Comparison of ENCODE assay signal across 2 cellular contexts in the genomic region with DNA sequence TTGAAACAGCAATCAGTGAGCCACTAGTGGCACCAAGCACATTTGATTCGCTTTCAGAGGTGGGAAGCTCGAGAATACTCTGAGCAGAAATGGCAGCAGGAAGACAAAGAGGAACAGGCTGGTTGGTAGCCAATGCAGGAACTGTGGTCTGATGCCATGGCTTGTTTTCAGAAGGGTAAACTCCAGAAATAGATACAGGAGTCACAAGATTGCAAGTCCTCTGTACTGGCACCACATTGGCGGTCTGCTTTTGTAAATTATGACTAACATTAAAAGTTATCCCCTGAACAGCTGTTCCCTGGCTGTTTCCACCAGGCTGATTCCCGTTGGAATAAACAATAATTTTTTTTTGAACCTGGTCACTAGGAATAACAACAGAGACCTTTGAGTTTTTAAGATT.
A peak's percentile ranks its signal among the peaks of the same experiment; 100 is the strongest.
TF ChIP-seq lines count a peak whose summit lies in the region.

No MANE protein-coding gene starts in this region.

TF ChIP-seq in liver, 16 proteins besides CTCF, POLR2A, EP300 and RAD21 (continued from another document):
- TF ChIP-seq, protein P1, sequence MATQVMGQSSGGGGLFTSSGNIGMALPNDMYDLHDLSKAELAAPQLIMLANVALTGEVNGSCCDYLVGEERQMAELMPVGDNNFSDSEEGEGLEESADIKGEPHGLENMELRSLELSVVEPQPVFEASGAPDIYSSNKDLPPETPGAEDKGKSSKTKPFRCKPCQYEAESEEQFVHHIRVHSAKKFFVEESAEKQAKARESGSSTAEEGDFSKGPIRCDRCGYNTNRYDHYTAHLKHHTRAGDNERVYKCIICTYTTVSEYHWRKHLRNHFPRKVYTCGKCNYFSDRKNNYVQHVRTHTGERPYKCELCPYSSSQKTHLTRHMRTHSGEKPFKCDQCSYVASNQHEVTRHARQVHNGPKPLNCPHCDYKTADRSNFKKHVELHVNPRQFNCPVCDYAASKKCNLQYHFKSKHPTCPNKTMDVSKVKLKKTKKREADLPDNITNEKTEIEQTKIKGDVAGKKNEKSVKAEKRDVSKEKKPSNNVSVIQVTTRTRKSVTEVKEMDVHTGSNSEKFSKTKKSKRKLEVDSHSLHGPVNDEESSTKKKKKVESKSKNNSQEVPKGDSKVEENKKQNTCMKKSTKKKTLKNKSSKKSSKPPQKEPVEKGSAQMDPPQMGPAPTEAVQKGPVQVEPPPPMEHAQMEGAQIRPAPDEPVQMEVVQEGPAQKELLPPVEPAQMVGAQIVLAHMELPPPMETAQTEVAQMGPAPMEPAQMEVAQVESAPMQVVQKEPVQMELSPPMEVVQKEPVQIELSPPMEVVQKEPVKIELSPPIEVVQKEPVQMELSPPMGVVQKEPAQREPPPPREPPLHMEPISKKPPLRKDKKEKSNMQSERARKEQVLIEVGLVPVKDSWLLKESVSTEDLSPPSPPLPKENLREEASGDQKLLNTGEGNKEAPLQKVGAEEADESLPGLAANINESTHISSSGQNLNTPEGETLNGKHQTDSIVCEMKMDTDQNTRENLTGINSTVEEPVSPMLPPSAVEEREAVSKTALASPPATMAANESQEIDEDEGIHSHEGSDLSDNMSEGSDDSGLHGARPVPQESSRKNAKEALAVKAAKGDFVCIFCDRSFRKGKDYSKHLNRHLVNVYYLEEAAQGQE (IDR thresholded peaks at IDR 0.05): peak; percentile 14
- peak in 1 of 2 donors; percentile 45 for TF ChIP-seq HNF4A (conservative IDR thresholded peaks at IDR 0.05)
- TF ChIP-seq NR2F2 (IDR thresholded peaks at IDR 0.05): no peak
- TF ChIP-seq EGR1 (IDR thresholded peaks at IDR 0.05; ENCODE audit: low read depth in 2 of 2): no peak
- TF ChIP-seq RXRA (IDR thresholded peaks at IDR 0.05): peak in 1 of 2 donors; percentile 32
- peak in 1 of 2 donors; percentile 14 for TF ChIP-seq JUND (IDR thresholded peaks at IDR 0.05)
- TF ChIP-seq, protein P2, sequence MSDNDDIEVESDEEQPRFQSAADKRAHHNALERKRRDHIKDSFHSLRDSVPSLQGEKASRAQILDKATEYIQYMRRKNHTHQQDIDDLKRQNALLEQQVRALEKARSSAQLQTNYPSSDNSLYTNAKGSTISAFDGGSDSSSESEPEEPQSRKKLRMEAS (IDR thresholded peaks at IDR 0.05): peak; percentile 39
- peak; percentile 66 for TF ChIP-seq YY1 (IDR thresholded peaks at IDR 0.05)

TF ChIP-seq in HepG2, 621 proteins besides CTCF, POLR2A, EP300 and RAD21 (continued from another document):
- TF ChIP-seq, protein P3, sequence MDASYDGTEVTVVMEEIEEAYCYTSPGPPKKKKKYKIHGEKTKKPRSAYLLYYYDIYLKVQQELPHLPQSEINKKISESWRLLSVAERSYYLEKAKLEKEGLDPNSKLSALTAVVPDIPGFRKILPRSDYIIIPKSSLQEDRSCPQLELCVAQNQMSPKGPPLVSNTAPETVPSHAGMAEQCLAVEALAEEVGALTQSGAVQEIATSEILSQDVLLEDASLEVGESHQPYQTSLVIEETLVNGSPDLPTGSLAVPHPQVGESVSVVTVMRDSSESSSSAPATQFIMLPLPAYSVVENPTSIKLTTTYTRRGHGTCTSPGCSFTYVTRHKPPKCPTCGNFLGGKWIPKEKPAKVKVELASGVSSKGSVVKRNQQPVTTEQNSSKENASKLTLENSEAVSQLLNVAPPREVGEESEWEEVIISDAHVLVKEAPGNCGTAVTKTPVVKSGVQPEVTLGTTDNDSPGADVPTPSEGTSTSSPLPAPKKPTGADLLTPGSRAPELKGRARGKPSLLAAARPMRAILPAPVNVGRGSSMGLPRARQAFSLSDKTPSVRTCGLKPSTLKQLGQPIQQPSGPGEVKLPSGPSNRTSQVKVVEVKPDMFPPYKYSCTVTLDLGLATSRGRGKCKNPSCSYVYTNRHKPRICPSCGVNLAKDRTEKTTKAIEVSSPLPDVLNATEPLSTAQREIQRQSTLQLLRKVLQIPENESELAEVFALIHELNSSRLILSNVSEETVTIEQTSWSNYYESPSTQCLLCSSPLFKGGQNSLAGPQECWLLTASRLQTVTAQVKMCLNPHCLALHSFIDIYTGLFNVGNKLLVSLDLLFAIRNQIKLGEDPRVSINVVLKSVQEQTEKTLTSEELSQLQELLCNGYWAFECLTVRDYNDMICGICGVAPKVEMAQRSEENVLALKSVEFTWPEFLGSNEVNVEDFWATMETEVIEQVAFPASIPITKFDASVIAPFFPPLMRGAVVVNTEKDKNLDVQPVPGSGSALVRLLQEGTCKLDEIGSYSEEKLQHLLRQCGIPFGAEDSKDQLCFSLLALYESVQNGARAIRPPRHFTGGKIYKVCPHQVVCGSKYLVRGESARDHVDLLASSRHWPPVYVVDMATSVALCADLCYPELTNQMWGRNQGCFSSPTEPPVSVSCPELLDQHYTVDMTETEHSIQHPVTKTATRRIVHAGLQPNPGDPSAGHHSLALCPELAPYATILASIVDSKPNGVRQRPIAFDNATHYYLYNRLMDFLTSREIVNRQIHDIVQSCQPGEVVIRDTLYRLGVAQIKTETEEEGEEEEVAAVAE (CRISPR knock-in tag; IDR thresholded peaks at IDR 0.05; ENCODE audit: borderline replicate concordance): no peak
- TF ChIP-seq ZNF772 (CRISPR knock-in tag; IDR thresholded peaks at IDR 0.05): no peak
- TF ChIP-seq NFE2 (CRISPR knock-in tag; IDR thresholded peaks at IDR 0.05): no peak
- TF ChIP-seq, protein P4, sequence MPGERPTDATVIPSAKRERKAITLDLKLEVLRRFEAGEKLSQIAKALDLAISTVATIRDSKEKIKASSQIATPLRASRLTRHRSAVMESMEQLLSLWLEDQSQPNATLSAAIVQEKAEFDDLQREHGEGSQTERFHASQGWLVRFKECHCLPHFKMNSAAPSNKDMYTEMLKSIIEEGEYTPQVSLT (CRISPR knock-in tag; IDR thresholded peaks at IDR 0.05; ENCODE audit: borderline replicate concordance, low read depth): no peak
- TF ChIP-seq, protein P5, sequence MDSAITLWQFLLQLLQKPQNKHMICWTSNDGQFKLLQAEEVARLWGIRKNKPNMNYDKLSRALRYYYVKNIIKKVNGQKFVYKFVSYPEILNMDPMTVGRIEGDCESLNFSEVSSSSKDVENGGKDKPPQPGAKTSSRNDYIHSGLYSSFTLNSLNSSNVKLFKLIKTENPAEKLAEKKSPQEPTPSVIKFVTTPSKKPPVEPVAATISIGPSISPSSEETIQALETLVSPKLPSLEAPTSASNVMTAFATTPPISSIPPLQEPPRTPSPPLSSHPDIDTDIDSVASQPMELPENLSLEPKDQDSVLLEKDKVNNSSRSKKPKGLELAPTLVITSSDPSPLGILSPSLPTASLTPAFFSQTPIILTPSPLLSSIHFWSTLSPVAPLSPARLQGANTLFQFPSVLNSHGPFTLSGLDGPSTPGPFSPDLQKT (CRISPR knock-in tag; IDR thresholded peaks at IDR 0.05; ENCODE audit: borderline replicate concordance): no peak
- no peak for TF ChIP-seq KDM1A (CRISPR knock-in tag; IDR thresholded peaks at IDR 0.05)
- no peak for TF ChIP-seq SCMH1 (CRISPR knock-in tag; IDR thresholded peaks at IDR 0.05; ENCODE audit: borderline replicate concordance)
- TF ChIP-seq FOXK1 (CRISPR knock-in tag; IDR thresholded peaks at IDR 0.05; ENCODE audit: borderline replicate concordance, low read depth): no peak
- TF ChIP-seq, protein P6, sequence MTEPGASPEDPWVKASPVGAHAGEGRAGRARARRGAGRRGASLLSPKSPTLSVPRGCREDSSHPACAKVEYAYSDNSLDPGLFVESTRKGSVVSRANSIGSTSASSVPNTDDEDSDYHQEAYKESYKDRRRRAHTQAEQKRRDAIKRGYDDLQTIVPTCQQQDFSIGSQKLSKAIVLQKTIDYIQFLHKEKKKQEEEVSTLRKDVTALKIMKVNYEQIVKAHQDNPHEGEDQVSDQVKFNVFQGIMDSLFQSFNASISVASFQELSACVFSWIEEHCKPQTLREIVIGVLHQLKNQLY (CRISPR knock-in tag; IDR thresholded peaks at IDR 0.05): no peak
- no peak for TF ChIP-seq KLF9 (CRISPR knock-in tag; IDR thresholded peaks at IDR 0.05; ENCODE audit: low read depth)
- no peak for TF ChIP-seq PITX1 (CRISPR knock-in tag; IDR thresholded peaks at IDR 0.05)
- TF ChIP-seq, protein P2 (IDR thresholded peaks at IDR 0.05): no peak
- TF ChIP-seq, protein P7, sequence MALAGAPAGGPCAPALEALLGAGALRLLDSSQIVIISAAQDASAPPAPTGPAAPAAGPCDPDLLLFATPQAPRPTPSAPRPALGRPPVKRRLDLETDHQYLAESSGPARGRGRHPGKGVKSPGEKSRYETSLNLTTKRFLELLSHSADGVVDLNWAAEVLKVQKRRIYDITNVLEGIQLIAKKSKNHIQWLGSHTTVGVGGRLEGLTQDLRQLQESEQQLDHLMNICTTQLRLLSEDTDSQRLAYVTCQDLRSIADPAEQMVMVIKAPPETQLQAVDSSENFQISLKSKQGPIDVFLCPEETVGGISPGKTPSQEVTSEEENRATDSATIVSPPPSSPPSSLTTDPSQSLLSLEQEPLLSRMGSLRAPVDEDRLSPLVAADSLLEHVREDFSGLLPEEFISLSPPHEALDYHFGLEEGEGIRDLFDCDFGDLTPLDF (CRISPR knock-in tag; IDR thresholded peaks at IDR 0.05): no peak
- no peak for TF ChIP-seq ZNF335 (CRISPR knock-in tag; IDR thresholded peaks at IDR 0.05)
- TF ChIP-seq ZNF652 (CRISPR knock-in tag; IDR thresholded peaks at IDR 0.05; ENCODE audit: borderline replicate concordance, low read depth): no peak
- TF ChIP-seq, protein P8, sequence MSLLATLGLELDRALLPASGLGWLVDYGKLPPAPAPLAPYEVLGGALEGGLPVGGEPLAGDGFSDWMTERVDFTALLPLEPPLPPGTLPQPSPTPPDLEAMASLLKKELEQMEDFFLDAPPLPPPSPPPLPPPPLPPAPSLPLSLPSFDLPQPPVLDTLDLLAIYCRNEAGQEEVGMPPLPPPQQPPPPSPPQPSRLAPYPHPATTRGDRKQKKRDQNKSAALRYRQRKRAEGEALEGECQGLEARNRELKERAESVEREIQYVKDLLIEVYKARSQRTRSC (CRISPR knock-in tag; IDR thresholded peaks at IDR 0.05; ENCODE audit: low read depth): no peak
